ENCODE assay signal across 1 cellular context in genomic region chr3:12615263-12615662, GRCh38.
TF ChIP-seq lines count a peak whose summit lies in the region.

No MANE protein-coding gene starts in this region.

TF ChIP-seq in IMR-90, 13 proteins besides CTCF, POLR2A, EP300 and RAD21 (continued from another document):
- TF ChIP-seq USF2 (IDR thresholded peaks at IDR 0.05; ENCODE audit: low read depth, low read length) = no peak
- no peak for TF ChIP-seq MXI1 (IDR thresholded peaks at IDR 0.05; ENCODE audit: borderline replicate concordance, low read depth, low read length)
- no peak for TF ChIP-seq MAZ (IDR thresholded peaks at IDR 0.05; ENCODE audit: borderline replicate concordance, low read depth, low read length)
- no peak for TF ChIP-seq FOS (IDR thresholded peaks at IDR 0.05; ENCODE audit: low read depth, low read length)
